In genomic region chr2:133818661-133819060, GRCh38 we compare ENCODE assay signal across 19 cellular contexts.
DNase-seq lines count a peak whose midpoint lies in the region; ATAC-seq, FAIRE-seq and TF ChIP-seq lines count a peak whose summit lies in the region.
"Had no signal": no experiment of that assay in that cellular context is flagged by ENCODE, and none has a peak within 500 bp of the region (broad histone marks: within the 10 kb centered on the region; RNA-seq: fewer than 3 reads in every experiment).

No MANE protein-coding gene starts in this region.

- POLR2A ChIA-PET in A673 (lab: Charles Lee; ENCODE audit: low non-redundant PET) (no interaction called here), PC-3 (lab: Charles Lee; ENCODE audit: unreplicated experiment) (no interaction called here), endothelial cell of umbilical vein (lab: Charles Lee) (no interaction called here)

- no peaks in the 10 kb centered on the region for H3K9me1 ChIP-seq in endothelial cell of umbilical vein (replicated peaks; ENCODE audit: control insufficient read depth, extremely low read depth, insufficient read depth, low read length)

- H3K36me3 ChIP-seq in A673 (ENCODE audit: insufficient read depth, low read length, poor library complexity, severe bottlenecking), result no peaks in the 10 kb centered on the region
- H3K36me3 ChIP-seq in PC-3 (ENCODE audit: low read depth, low read length), result no peaks in the 10 kb centered on the region
- H3K36me3 ChIP-seq in endothelial cell of umbilical vein (ENCODE audit: control insufficient read depth in 2 of 2, extremely low read depth in 1 of 2, insufficient read depth in 2 of 2, low read length in 2 of 2), result no peaks in the 10 kb centered on the region
- H3K36me3 ChIP-seq in osteoblast (ENCODE audit: insufficient read depth, low read length), result no peaks in the 10 kb centered on the region

- no peak for ATAC-seq in PC-3
- no peak for ATAC-seq in HG02885 (IDR thresholded peaks at IDR 0.05; ENCODE audit: poor library complexity, unreplicated experiment)

- H2AFZ ChIP-seq in PC-3 (ENCODE audit: low read length), result no peak overlapping the region
- no peak overlapping the region for H2AFZ ChIP-seq in endothelial cell of umbilical vein (ENCODE audit: low read depth, low read length)
- no peak overlapping the region for H2AFZ ChIP-seq in osteoblast (ENCODE audit: low read length)

- CTCF ChIA-PET in A673 (lab: Charles Lee), result no interaction called here
- CTCF ChIA-PET in PC-3 (lab: Charles Lee), result no interaction called here
- CTCF ChIA-PET in endothelial cell of umbilical vein (lab: Charles Lee), result interaction anchor here (2.1 to 2.6 kb wide), 2 partner anchors 39 to 252 kb away, joined by 5 to 9 read pairs; no protein-coding TSS in a partner anchor

- H3K27me3 ChIP-seq in A673 (replicated peaks; ENCODE audit: insufficient read depth, low read depth, low read length, poor library complexity) (no peaks in the 10 kb centered on the region), PC-3 (ENCODE audit: low read length) (no peaks in the 10 kb centered on the region), endothelial cell of umbilical vein (ENCODE audit: control insufficient read depth in 2 of 2, insufficient read depth in 2 of 2, low read length in 2 of 2) (no peaks in the 10 kb centered on the region), osteoblast (ENCODE audit: insufficient read depth, low read length) (no peaks in the 10 kb centered on the region)

- peak overlapping the region; percentile 28 for H3K27ac ChIP-seq in A673 (ENCODE audit: low read depth, low read length, poor library complexity, severe bottlenecking)
- peak overlapping the region; percentile 95 for H3K27ac ChIP-seq in PC-3 (ENCODE audit: low read length)
- peak overlapping the region; percentile 98 for H3K27ac ChIP-seq in endothelial cell of umbilical vein (ENCODE audit: insufficient read depth, low read depth, low read length)
- peak overlapping the region; percentile 97 for H3K27ac ChIP-seq in osteoblast (ENCODE audit: low read depth, low read length)

- H3K9me2 ChIP-seq in PC-3 (replicated peaks; ENCODE audit: low read length), result no peaks in the 10 kb centered on the region

- intact Hi-C loops in A673 (cut with micrococcal nuclease; ENCODE audit: unreplicated experiment), result no loop called here
- intact Hi-C loops in PC-3 (cut with micrococcal nuclease), result loop anchor here (1.0 to 2.0 kb wide), 3 partner anchors 24 to 555 kb away; no protein-coding TSS in a partner anchor
- intact Hi-C loops in endothelial cell of umbilical vein (cut with micrococcal nuclease), result loop anchor here (1.0 to 10.0 kb wide), 7 partner anchors 24 to 1147 kb away; no protein-coding TSS in a partner anchor

- dilution Hi-C loops in endothelial cell of umbilical vein (cut with MboI; ENCODE audit: extremely low pct_ligation_motif_present, low sequenced_read_pairs), result no loop called here

- TF ChIP-seq CTCF in A673 (conservative IDR thresholded peaks at IDR 0.05; ENCODE audit: low read depth, low read length), result no peak
- TF ChIP-seq CTCF in PC-3 (conservative IDR thresholded peaks at IDR 0.05; ENCODE audit: low read depth, low read length), result no peak
- TF ChIP-seq CTCF in endothelial cell of umbilical vein (IDR thresholded peaks at IDR 0.05; ENCODE audit: extremely low read depth in 1 of 2, insufficient read depth in 1 of 2, low read depth in 1 of 2, low read length in 2 of 2), result no peak
- no peak for TF ChIP-seq CTCF in osteoblast (IDR thresholded peaks at IDR 0.05; ENCODE audit: extremely low read depth, low read depth, low read length)

- H3K4me1 ChIP-seq in A673 (ENCODE audit: insufficient read depth, low read length, poor library complexity, severe bottlenecking) (peaks cover 21% of the 10 kb centered on the region), PC-3 (ENCODE audit: insufficient read depth, low read length) (peaks cover 56% of the 10 kb centered on the region), endothelial cell of umbilical vein (ENCODE audit: control insufficient read depth, extremely low read depth, insufficient read depth, low read length) (peaks cover 86% of the 10 kb centered on the region), osteoblast (ENCODE audit: insufficient read depth, low read length) (peaks cover 39% of the 10 kb centered on the region)

- TF ChIP-seq POLR2A in endothelial cell of umbilical vein (IDR thresholded peaks at IDR 0.05; ENCODE audit: low read depth, low read length), result no peak

- H3K9ac ChIP-seq in PC-3 (ENCODE audit: low read length) (peak overlapping the region; percentile 59), endothelial cell of umbilical vein (replicated peaks; ENCODE audit: extremely low read depth, insufficient read depth, low read length) (peak overlapping the region; percentile 42)

- H3K4me2 ChIP-seq in PC-3 (ENCODE audit: low read length) (peak overlapping the region; percentile 5; the same call in 1 of the 2 replicates), endothelial cell of umbilical vein (ENCODE audit: insufficient read depth, low read length) (peak overlapping the region; percentile 0), osteoblast (ENCODE audit: insufficient read depth, low read length) (peak overlapping the region; percentile 45)

- H3K9me3 ChIP-seq in A673 (ENCODE audit: low read depth, low read length, poor library complexity, severe bottlenecking) (no peaks in the 10 kb centered on the region), PC-3 (ENCODE audit: low read length) (no peaks in the 10 kb centered on the region), endothelial cell of umbilical vein (replicated peaks; ENCODE audit: control insufficient read depth, insufficient read depth, low read length) (no peaks in the 10 kb centered on the region), osteoblast (ENCODE audit: low read depth, low read length) (no peaks in the 10 kb centered on the region)

- no peak overlapping the region for H3K4me3 ChIP-seq in A673 (ENCODE audit: low read depth, low read length, poor library complexity, severe bottlenecking)
- H3K4me3 ChIP-seq in PC-3 (ENCODE audit: low read length), result no peak overlapping the region
- no peak overlapping the region for H3K4me3 ChIP-seq in endothelial cell of umbilical vein (replicated peaks in 1 of 3; ENCODE audit: insufficient read depth in 1 of 3, low read depth in 1 of 3, low read length in 3 of 3)
- no peak overlapping the region for H3K4me3 ChIP-seq in osteoblast (ENCODE audit: insufficient read depth, low read length)

- DNase-seq in A673 (ENCODE audit: low spot score) (no peak), PC-3 (no peak), endothelial cell of umbilical vein (ENCODE audit: low read depth, low spot score) (no peak), osteoblast (ENCODE audit: insufficient read length, low spot score, missing footprints) (no peak), HCEC 1CT (no peak), SW 1271 (lab: John Stamatoyannopoulos, UW) (no peak), germinal center (ENCODE audit: low spot score) (no peak)
- DNase-seq: CD4-positive, CD25-positive, alpha-beta regulatory T cell; DMS79; GOT3; MV-4-11; NCI-H1417 treated with DMSO at 0.1 percent for 48 hours; NCI-H2029; NCI-H2171 treated with DMSO at 0.1 percent for 48 hours; NCI-H510A had no signal

- H3K79me2 ChIP-seq in PC-3 (ENCODE audit: low read length) (no peaks in the 10 kb centered on the region), endothelial cell of umbilical vein (ENCODE audit: control insufficient read depth, insufficient read depth, low read length) (no peaks in the 10 kb centered on the region), osteoblast (ENCODE audit: insufficient read depth, low read length) (no peaks in the 10 kb centered on the region)

- FAIRE-seq in endothelial cell of umbilical vein (lab: Jason Lieb, UNC), result no peak
- FAIRE-seq: A204.1, G401.6, GM12892 had no signal

- no peaks in the 10 kb centered on the region for H4K20me1 ChIP-seq in PC-3 (ENCODE audit: low read length)
- no peaks in the 10 kb centered on the region for H4K20me1 ChIP-seq in endothelial cell of umbilical vein (replicated peaks; ENCODE audit: control insufficient read depth, extremely low read depth, insufficient read depth, low read length)
- no peaks in the 10 kb centered on the region for H4K20me1 ChIP-seq in osteoblast (ENCODE audit: insufficient read depth, low read length)

- no TSS peak for BruUV-seq in A673 (replicated peaks; lab: Mats Ljungman, UMichigan)
- BruUV-seq in PC-3 (replicated peaks; lab: Mats Ljungman, UMichigan), result TSS peak; percentile 95
- BruUV-seq in endothelial cell of umbilical vein (replicated peaks; lab: Mats Ljungman, UMichigan), result TSS peak; percentile 36

- peaks cover 21% of the 10 kb centered on the region for H3F3A ChIP-seq in PC-3 (ENCODE audit: low read length, unreplicated experiment)

TF ChIP-seq in endothelial cell of umbilical vein, 7 proteins besides CTCF, POLR2A, EP300 and RAD21:
- no peak for TF ChIP-seq MYC (IDR thresholded peaks at IDR 0.05; ENCODE audit: low read depth, low read length)
- TF ChIP-seq JUN (IDR thresholded peaks at IDR 0.05; ENCODE audit: borderline replicate concordance, insufficient read depth, insufficient read length, low read depth), result no peak
- TF ChIP-seq POLR2AphosphoS5 (IDR thresholded peaks at IDR 0.05; ENCODE audit: insufficient read depth, low read depth, low read length), result no peak
- TF ChIP-seq EZH2 (IDR thresholded peaks at IDR 0.05; ENCODE audit: borderline replicate concordance, low read depth, low read length, severe bottlenecking), result no peak
- TF ChIP-seq FOS (IDR thresholded peaks at IDR 0.05; ENCODE audit: borderline replicate concordance, insufficient read depth, low read length), result no peak
- no peak for TF ChIP-seq MAX (IDR thresholded peaks at IDR 0.05; ENCODE audit: insufficient read depth, insufficient read length)
- no peak for TF ChIP-seq GATA2 (IDR thresholded peaks at IDR 0.05; ENCODE audit: insufficient read depth, insufficient read length, low read depth, low read length)

Comparison
In these comparisons a context has a peak if more than half of its experiments do, and no peak if none do; other contexts are left out.
1. H3K27ac ChIP-seq: peak in every context shown above with its lines; median percentile 98 in endothelial cell of umbilical vein; 97 in osteoblast; 95 in PC-3; 28 in A673.